Comparison of ENCODE assay signal across 1 cellular context in genomic region chr7:157411580-157411979, GRCh38.
TF ChIP-seq lines count a peak whose summit lies in the region.

No MANE protein-coding gene starts in this region.

TF ChIP-seq in K562, 482 proteins besides CTCF, POLR2A, EP300 and RAD21 (continued from another document):
- TF ChIP-seq ZNF512 (tag; IDR thresholded peaks at IDR 0.05) (no peak), MAFG (tag; conservative IDR thresholded peaks at IDR 0.05) (no peak), CBX8 (IDR thresholded peaks at IDR 0.05; ENCODE audit: borderline replicate concordance, extremely low read depth, low read depth, low read length, poor library complexity, severe bottlenecking) (no peak), MTA1 (IDR thresholded peaks at IDR 0.05; ENCODE audit: borderline replicate concordance) (no peak), TAF1 (IDR thresholded peaks at IDR 0.05; ENCODE audit: control insufficient read depth, extremely low read depth, insufficient read depth, low read length, severe bottlenecking) (no peak), ARHGAP35 (IDR thresholded peaks at IDR 0.05; ENCODE audit: partially characterized antibody) (no peak), ZSCAN29 (IDR thresholded peaks at IDR 0.05) (no peak), ILK (tag; IDR thresholded peaks at IDR 0.05; ENCODE audit: borderline replicate concordance, low read depth) (no peak), NKRF (IDR thresholded peaks at IDR 0.05; ENCODE audit: borderline replicate concordance) (no peak), RERE (CRISPR knock-in tag; IDR thresholded peaks at IDR 0.05; ENCODE audit: borderline replicate concordance) (no peak), CBFB (CRISPR knock-in tag; IDR thresholded peaks at IDR 0.05) (peak; percentile 49; the same call in 1 of the 2 replicates), ADNP (tag; IDR thresholded peaks at IDR 0.05) (no peak), DNMT1 (IDR thresholded peaks at IDR 0.05) (no peak), HDAC1 (IDR thresholded peaks at IDR 0.05) (no peak), BRF1 (IDR thresholded peaks at IDR 0.05; ENCODE audit: borderline replicate concordance, extremely low read depth, insufficient read length) (no peak), ETV1 (tag; conservative IDR thresholded peaks at IDR 0.05; ENCODE audit: low read depth) (no peak), SOX6 (IDR thresholded peaks at IDR 0.05) (no peak), HDGF (IDR thresholded peaks at IDR 0.05) (no peak)
TF ChIP-seq in K562: peak in this region for 16.
